Comparison of ENCODE assay signal across 8 cellular contexts in genomic region chr4:168830777-168831512, GRCh38.
A peak's percentile ranks its signal among the peaks of the same experiment; 100 is the strongest.
DNase-seq lines count a peak whose midpoint lies in the region; ATAC-seq and TF ChIP-seq lines count a peak whose summit lies in the region.

No MANE protein-coding gene starts in this region.

- no peak for TF ChIP-seq CTCF in glutamatergic neuron (IDR thresholded peaks at IDR 0.05; ENCODE audit: partially characterized antibody, unreplicated experiment)

- peak; percentile 17 for ATAC-seq in SK-N-SH treated with all-trans-retinoic acid at 6 μM for 48 hours
- no peak for ATAC-seq in stimulated activated naive CD8-positive, alpha-beta T cell treated with anti-CD3 and anti-CD28 coated beads, Interleukin-15, amount 100 ng/mL, for 72 hours

- H3K27me3 Mint-ChIP-seq in glutamatergic neuron (ENCODE audit: unreplicated experiment): peaks cover 5% of the 10 kb centered on the region
- peaks cover 79% of the 10 kb centered on the region for H3K27me3 Mint-ChIP-seq in stimulated activated naive CD8-positive, alpha-beta T cell treated with anti-CD3 and anti-CD28 coated beads, Interleukin-15, amount 100 ng/mL, for 72 hours

- DNase-seq in NOMO-1 (lab: John Stamatoyannopoulos, UW; ENCODE audit: unreplicated experiment in 2 of 2): peak; percentile 40 to 72
- no peak for DNase-seq in NOMO-1 treated with dmso at 0.1 percent for 144 hours (lab: John Stamatoyannopoulos, UW; ENCODE audit: unreplicated experiment)
- DNase-seq in glutamatergic neuron: no peak
- DNase-seq in stimulated activated naive CD8-positive, alpha-beta T cell treated with anti-CD3 and anti-CD28 coated beads, Interleukin-15, amount 100 ng/mL, for 72 hours: no peak
- no peak for DNase-seq in SK-N-DZ (ENCODE audit: low spot score)
- DNase-seq in NCI-H1436 treated with DMSO at 0.1 percent for 48 hours (lab: John Stamatoyannopoulos, UW): no peak
- DNase-seq in ecto neural progenitor cell (ENCODE audit: low spot score): no peak

- peak overlapping the region; percentile 49 for H3K27ac Mint-ChIP-seq in glutamatergic neuron (ENCODE audit: unreplicated experiment)
- H3K27ac Mint-ChIP-seq in stimulated activated naive CD8-positive, alpha-beta T cell treated with anti-CD3 and anti-CD28 coated beads, Interleukin-15, amount 100 ng/mL, for 72 hours: no peak overlapping the region

- no peaks in the 10 kb centered on the region for H3K36me3 Mint-ChIP-seq in glutamatergic neuron (ENCODE audit: unreplicated experiment)

- H3K9me3 Mint-ChIP-seq in glutamatergic neuron (ENCODE audit: unreplicated experiment): peaks cover 6% of the 10 kb centered on the region
- no peaks in the 10 kb centered on the region for H3K9me3 Mint-ChIP-seq in stimulated activated naive CD8-positive, alpha-beta T cell treated with anti-CD3 and anti-CD28 coated beads, Interleukin-15, amount 100 ng/mL, for 72 hours

- peaks cover 4% of the 10 kb centered on the region for H3K4me1 Mint-ChIP-seq in glutamatergic neuron (ENCODE audit: low read depth, unreplicated experiment)
- peaks cover 14% of the 10 kb centered on the region for H3K4me1 Mint-ChIP-seq in stimulated activated naive CD8-positive, alpha-beta T cell treated with anti-CD3 and anti-CD28 coated beads, Interleukin-15, amount 100 ng/mL, for 72 hours

- H3K4me3 Mint-ChIP-seq in glutamatergic neuron (ENCODE audit: unreplicated experiment): peak overlapping the region; percentile 98
- peak overlapping the region; percentile 85 to 89 for H3K4me3 Mint-ChIP-seq in stimulated activated naive CD8-positive, alpha-beta T cell treated with anti-CD3 and anti-CD28 coated beads, Interleukin-15, amount 100 ng/mL, for 72 hours

TF ChIP-seq in SK-N-SH treated with all-trans-retinoic acid at 6 μM for 48 hours, 23 proteins besides CTCF, POLR2A, EP300 and RAD21:
- no peak for TF ChIP-seq ZFP3 (CRISPR knock-in tag; IDR thresholded peaks at IDR 0.05)
- no peak for TF ChIP-seq ARNTL (CRISPR knock-in tag; IDR thresholded peaks at IDR 0.05; ENCODE audit: borderline replicate concordance, low read depth)
- no peak for TF ChIP-seq POU6F1 (CRISPR knock-in tag; IDR thresholded peaks at IDR 0.05; ENCODE audit: borderline replicate concordance, low read depth)
- no peak for TF ChIP-seq ZNF8 (CRISPR knock-in tag; IDR thresholded peaks at IDR 0.05)
- TF ChIP-seq RARB (CRISPR knock-in tag; IDR thresholded peaks at IDR 0.05): no peak
- TF ChIP-seq CREB5 (CRISPR knock-in tag; IDR thresholded peaks at IDR 0.05; ENCODE audit: low read depth): no peak
- TF ChIP-seq SNAI2 (CRISPR knock-in tag; IDR thresholded peaks at IDR 0.05): no peak
- no peak for TF ChIP-seq ZFP30 (CRISPR knock-in tag; IDR thresholded peaks at IDR 0.05)
- no peak for TF ChIP-seq TOX (CRISPR knock-in tag; IDR thresholded peaks at IDR 0.05; ENCODE audit: borderline replicate concordance)
- TF ChIP-seq GLIS3 (CRISPR knock-in tag; IDR thresholded peaks at IDR 0.05): no peak
- TF ChIP-seq ISL1 (CRISPR knock-in tag; IDR thresholded peaks at IDR 0.05): no peak
- no peak for TF ChIP-seq PATZ1 (CRISPR knock-in tag; IDR thresholded peaks at IDR 0.05; ENCODE audit: borderline replicate concordance)
- TF ChIP-seq ZNF70 (CRISPR knock-in tag; IDR thresholded peaks at IDR 0.05): no peak
- no peak for TF ChIP-seq TCF4 (CRISPR knock-in tag; IDR thresholded peaks at IDR 0.05; ENCODE audit: borderline replicate concordance)
- TF ChIP-seq OSR1 (CRISPR knock-in tag; IDR thresholded peaks at IDR 0.05): no peak
- no peak for TF ChIP-seq PPARA (CRISPR knock-in tag; IDR thresholded peaks at IDR 0.05; ENCODE audit: borderline replicate concordance)
- TF ChIP-seq ZNF565 (CRISPR knock-in tag; conservative IDR thresholded peaks at IDR 0.05; ENCODE audit: low read depth): no peak
- no peak for TF ChIP-seq TSHZ2 (CRISPR knock-in tag; IDR thresholded peaks at IDR 0.05)
- no peak for TF ChIP-seq ESRRG (CRISPR knock-in tag; IDR thresholded peaks at IDR 0.05)
- no peak for TF ChIP-seq CSDC2 (CRISPR knock-in tag; IDR thresholded peaks at IDR 0.05)

Comparison
In these comparisons a context has a peak if more than half of its experiments do, and no peak if none do; other contexts are left out.
1. DNase-seq: peak in NOMO-1 (2 of 2); none in NOMO-1 treated with dmso at 0.1 percent for 144 hours (single experiment), glutamatergic neuron (single experiment), stimulated activated naive CD8-positive, alpha-beta T cell treated with anti-CD3 and anti-CD28 coated beads, Interleukin-15, amount 100 ng/mL, for 72 hours (0 of 2), SK-N-DZ (single experiment), NCI-H1436 treated with DMSO at 0.1 percent for 48 hours (single experiment) and ecto neural progenitor cell (single experiment).